ENCODE assay signal across 1 cellular context in the genomic region with DNA sequence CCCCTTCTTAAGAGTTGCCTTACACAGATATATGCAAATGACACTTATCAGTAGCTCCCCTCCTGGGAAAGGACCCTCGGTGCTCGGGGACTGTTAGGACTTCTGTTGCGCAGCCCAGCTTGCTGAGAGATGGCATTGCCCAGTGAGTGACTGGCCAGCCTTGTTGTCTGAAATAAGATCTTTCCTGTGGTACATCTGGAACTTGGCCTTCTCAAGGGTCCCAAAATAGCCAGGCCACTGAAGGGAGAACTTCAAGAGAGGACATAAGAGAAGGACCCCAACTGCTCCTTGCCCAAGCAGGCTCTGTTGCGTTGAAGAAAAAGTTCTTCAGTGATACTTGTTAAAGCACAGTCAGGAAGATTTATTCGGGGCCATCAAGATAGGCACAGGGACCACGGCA.
TF ChIP-seq lines count a peak whose summit lies in the region.

No MANE protein-coding gene starts in this region.

TF ChIP-seq in K562, 482 proteins besides CTCF, POLR2A, EP300 and RAD21:
- TF ChIP-seq NR4A1 (CRISPR knock-in tag; IDR thresholded peaks at IDR 0.05) (no peak), NR4A1 (tag; IDR thresholded peaks at IDR 0.05) (no peak), POLR2G (IDR thresholded peaks at IDR 0.05; ENCODE audit: low read depth, low read length) (no peak), MYC (IDR thresholded peaks at IDR 0.05; ENCODE audit: low read depth, low read length) (no peak), MYC (CRISPR knock-in tag; IDR thresholded peaks at IDR 0.05; ENCODE audit: borderline replicate concordance, low read depth) (no peak), NONO (IDR thresholded peaks at IDR 0.05; ENCODE audit: low read depth in 2 of 2, low read length in 1 of 2) (no peak), SAP30 (IDR thresholded peaks at IDR 0.05; ENCODE audit: borderline replicate concordance, insufficient read depth, low read depth, low read length, poor library complexity, severe bottlenecking) (no peak), KDM5B (IDR thresholded peaks at IDR 0.05; ENCODE audit: insufficient replicate concordance, low read depth, low read length) (no peak), POLR2AphosphoS5 (IDR thresholded peaks at IDR 0.05; ENCODE audit: control insufficient read depth, insufficient read depth, low read depth, low read length) (no peak), MYBL2 (IDR thresholded peaks at IDR 0.05; ENCODE audit: low read depth) (no peak), MYBL2 (CRISPR knock-in tag; IDR thresholded peaks at IDR 0.05; ENCODE audit: borderline replicate concordance) (no peak), FOSL1 (tag; conservative IDR thresholded peaks at IDR 0.05) (no peak), PML (IDR thresholded peaks at IDR 0.05; ENCODE audit: low read length) (no peak), NEUROD1 (IDR thresholded peaks at IDR 0.05; ENCODE audit: borderline replicate concordance, low read depth, low read length, partially characterized antibody) (no peak)
- TF ChIP-seq, protein P1, sequence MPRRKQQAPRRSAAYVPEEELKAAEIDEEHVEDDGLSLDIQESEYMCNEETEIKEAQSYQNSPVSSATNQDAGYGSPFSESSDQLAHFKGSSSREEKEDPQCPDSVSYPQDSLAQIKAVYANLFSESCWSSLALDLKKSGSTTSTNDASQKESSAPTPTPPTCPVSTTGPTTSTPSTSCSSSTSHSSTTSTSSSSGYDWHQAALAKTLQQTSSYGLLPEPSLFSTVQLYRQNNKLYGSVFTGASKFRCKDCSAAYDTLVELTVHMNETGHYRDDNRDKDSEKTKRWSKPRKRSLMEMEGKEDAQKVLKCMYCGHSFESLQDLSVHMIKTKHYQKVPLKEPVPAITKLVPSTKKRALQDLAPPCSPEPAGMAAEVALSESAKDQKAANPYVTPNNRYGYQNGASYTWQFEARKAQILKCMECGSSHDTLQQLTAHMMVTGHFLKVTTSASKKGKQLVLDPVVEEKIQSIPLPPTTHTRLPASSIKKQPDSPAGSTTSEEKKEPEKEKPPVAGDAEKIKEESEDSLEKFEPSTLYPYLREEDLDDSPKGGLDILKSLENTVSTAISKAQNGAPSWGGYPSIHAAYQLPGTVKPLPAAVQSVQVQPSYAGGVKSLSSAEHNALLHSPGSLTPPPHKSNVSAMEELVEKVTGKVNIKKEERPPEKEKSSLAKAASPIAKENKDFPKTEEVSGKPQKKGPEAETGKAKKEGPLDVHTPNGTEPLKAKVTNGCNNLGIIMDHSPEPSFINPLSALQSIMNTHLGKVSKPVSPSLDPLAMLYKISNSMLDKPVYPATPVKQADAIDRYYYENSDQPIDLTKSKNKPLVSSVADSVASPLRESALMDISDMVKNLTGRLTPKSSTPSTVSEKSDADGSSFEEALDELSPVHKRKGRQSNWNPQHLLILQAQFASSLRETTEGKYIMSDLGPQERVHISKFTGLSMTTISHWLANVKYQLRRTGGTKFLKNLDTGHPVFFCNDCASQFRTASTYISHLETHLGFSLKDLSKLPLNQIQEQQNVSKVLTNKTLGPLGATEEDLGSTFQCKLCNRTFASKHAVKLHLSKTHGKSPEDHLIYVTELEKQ (CRISPR knock-in tag; IDR thresholded peaks at IDR 0.05), result no peak
- TF ChIP-seq, protein P2, sequence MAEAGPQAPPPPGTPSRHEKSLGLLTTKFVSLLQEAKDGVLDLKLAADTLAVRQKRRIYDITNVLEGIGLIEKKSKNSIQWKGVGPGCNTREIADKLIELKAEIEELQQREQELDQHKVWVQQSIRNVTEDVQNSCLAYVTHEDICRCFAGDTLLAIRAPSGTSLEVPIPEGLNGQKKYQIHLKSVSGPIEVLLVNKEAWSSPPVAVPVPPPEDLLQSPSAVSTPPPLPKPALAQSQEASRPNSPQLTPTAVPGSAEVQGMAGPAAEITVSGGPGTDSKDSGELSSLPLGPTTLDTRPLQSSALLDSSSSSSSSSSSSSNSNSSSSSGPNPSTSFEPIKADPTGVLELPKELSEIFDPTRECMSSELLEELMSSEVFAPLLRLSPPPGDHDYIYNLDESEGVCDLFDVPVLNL (CRISPR knock-in tag; IDR thresholded peaks at IDR 0.05; ENCODE audit: low read depth), result no peak
- TF ChIP-seq, protein P3, sequence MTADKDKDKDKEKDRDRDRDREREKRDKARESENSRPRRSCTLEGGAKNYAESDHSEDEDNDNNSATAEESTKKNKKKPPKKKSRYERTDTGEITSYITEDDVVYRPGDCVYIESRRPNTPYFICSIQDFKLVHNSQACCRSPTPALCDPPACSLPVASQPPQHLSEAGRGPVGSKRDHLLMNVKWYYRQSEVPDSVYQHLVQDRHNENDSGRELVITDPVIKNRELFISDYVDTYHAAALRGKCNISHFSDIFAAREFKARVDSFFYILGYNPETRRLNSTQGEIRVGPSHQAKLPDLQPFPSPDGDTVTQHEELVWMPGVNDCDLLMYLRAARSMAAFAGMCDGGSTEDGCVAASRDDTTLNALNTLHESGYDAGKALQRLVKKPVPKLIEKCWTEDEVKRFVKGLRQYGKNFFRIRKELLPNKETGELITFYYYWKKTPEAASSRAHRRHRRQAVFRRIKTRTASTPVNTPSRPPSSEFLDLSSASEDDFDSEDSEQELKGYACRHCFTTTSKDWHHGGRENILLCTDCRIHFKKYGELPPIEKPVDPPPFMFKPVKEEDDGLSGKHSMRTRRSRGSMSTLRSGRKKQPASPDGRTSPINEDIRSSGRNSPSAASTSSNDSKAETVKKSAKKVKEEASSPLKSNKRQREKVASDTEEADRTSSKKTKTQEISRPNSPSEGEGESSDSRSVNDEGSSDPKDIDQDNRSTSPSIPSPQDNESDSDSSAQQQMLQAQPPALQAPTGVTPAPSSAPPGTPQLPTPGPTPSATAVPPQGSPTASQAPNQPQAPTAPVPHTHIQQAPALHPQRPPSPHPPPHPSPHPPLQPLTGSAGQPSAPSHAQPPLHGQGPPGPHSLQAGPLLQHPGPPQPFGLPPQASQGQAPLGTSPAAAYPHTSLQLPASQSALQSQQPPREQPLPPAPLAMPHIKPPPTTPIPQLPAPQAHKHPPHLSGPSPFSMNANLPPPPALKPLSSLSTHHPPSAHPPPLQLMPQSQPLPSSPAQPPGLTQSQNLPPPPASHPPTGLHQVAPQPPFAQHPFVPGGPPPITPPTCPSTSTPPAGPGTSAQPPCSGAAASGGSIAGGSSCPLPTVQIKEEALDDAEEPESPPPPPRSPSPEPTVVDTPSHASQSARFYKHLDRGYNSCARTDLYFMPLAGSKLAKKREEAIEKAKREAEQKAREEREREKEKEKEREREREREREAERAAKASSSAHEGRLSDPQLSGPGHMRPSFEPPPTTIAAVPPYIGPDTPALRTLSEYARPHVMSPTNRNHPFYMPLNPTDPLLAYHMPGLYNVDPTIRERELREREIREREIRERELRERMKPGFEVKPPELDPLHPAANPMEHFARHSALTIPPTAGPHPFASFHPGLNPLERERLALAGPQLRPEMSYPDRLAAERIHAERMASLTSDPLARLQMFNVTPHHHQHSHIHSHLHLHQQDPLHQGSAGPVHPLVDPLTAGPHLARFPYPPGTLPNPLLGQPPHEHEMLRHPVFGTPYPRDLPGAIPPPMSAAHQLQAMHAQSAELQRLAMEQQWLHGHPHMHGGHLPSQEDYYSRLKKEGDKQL (CRISPR knock-in tag; IDR thresholded peaks at IDR 0.05; ENCODE audit: borderline replicate concordance), result no peak
- TF ChIP-seq, protein P4, sequence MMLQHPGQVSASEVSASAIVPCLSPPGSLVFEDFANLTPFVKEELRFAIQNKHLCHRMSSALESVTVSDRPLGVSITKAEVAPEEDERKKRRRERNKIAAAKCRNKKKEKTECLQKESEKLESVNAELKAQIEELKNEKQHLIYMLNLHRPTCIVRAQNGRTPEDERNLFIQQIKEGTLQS (IDR thresholded peaks at IDR 0.05), result no peak
- TF ChIP-seq, protein P4 (CRISPR knock-in tag; conservative IDR thresholded peaks at IDR 0.05), result no peak
